ENCODE assay signal across 30 cellular contexts in genomic region chr2:29226375-29226774, GRCh38.
"Had no signal": no experiment of that assay in that cellular context is flagged by ENCODE, and none has a peak within 500 bp of the region (broad histone marks: within the 10 kb centered on the region; RNA-seq: fewer than 3 reads in every experiment).

No MANE protein-coding gene starts in this region.

- H3K4me1 Mint-ChIP-seq: natural killer cell; stimulated activated memory B cell treated with anti-CD40 and anti-IgM and Interleukin-4, amounts not matched to agents 10 μg/mL and 1 μg/mL and 100 μg/mL, for 72 hours; stimulated activated naive CD8-positive, alpha-beta T cell treated with anti-CD3 and anti-CD28 coated beads, Interleukin-15, amount 100 ng/mL, for 72 hours had no signal

- H3K27ac ChIP-seq: ovary, parathyroid adenoma, psoas muscle, right lobe of liver, skin epidermis, spleen, suprapubic skin, testis, tibial artery, transverse colon, upper lobe of right lung, uterus had no signal

- H3K9me3 ChIP-seq: ovary, psoas muscle, right lobe of liver, spleen, suprapubic skin, testis, tibial artery, transverse colon, upper lobe of right lung, uterus had no signal

- H3K4me1 ChIP-seq: parathyroid adenoma, psoas muscle, right lobe of liver, testis, transverse colon, uterus had no signal

- H3K4me3 ChIP-seq: ovary, psoas muscle, right lobe of liver, skin epidermis, smooth muscle cell, spleen, suprapubic skin, testis, tibial artery, transverse colon, upper lobe of right lung, uterus had no signal

- H3K9me3 Mint-ChIP-seq: natural killer cell; nephron progenitor cell; neural crest cell; stimulated activated memory B cell treated with anti-CD40 and anti-IgM and Interleukin-4, amounts not matched to agents 10 μg/mL and 1 μg/mL and 100 μg/mL, for 72 hours; stimulated activated naive CD8-positive, alpha-beta T cell treated with anti-CD3 and anti-CD28 coated beads, Interleukin-15, amount 100 ng/mL, for 72 hours; type B pancreatic cell had no signal

- ATAC-seq: naive thymus-derived CD4-positive, alpha-beta T cell; natural killer cell; psoas muscle; right cardiac atrium; right lobe of liver; stimulated activated memory B cell treated with anti-CD40 and anti-IgM and Interleukin-4, amounts not matched to agents 10 μg/mL and 1 μg/mL and 100 μg/mL, for 72 hours; stimulated activated naive CD8-positive, alpha-beta T cell treated with anti-CD3 and anti-CD28 coated beads, Interleukin-15, amount 100 ng/mL, for 72 hours; stimulated activated naive CD8-positive, alpha-beta T cell treated with anti-CD3 and anti-CD28 coated beads, Interleukin-15, Interleukin-2, amounts not matched to agents 100 U/mL and 50 U/mL, for 24 hours; upper lobe of right lung had no signal

- DNase-seq: naive thymus-derived CD4-positive, alpha-beta T cell; natural killer cell; nephron progenitor cell; occipital lobe; right cardiac atrium; right lobe of liver; stimulated activated CD4-positive, alpha-beta T cell treated with anti-CD3 and anti-CD28 coated beads, Interleukin-12 subunit alpha, Interleukin-12 subunit beta, amount 100 ng/mL, for 4 hours; stimulated activated CD4-positive, alpha-beta T cell treated with anti-CD3 and anti-CD28 coated beads, Interleukin-1b, Interleukin-23, amount 100 ng/mL, for 48 hours; stimulated activated CD4-positive, alpha-beta T cell treated with anti-CD3 and anti-CD28 coated beads, Interleukin-4, amount 100 ng/mL, for 1 hour; stimulated activated CD4-positive, alpha-beta T cell treated with anti-CD3 and anti-CD28 coated beads, Interleukin-4, amount 100 ng/mL, for 4 hours; stimulated activated CD8-positive, alpha-beta memory T cell treated with anti-CD3 and anti-CD28 coated beads, Interleukin-4, amount 100 ng/mL, for 48 hours; stimulated activated naive CD4-positive, alpha-beta T cell; stimulated activated naive CD8-positive, alpha-beta T cell treated with anti-CD3 and anti-CD28 coated beads, Interleukin-15, amount 100 ng/mL, for 72 hours; stimulated activated naive CD8-positive, alpha-beta T cell treated with anti-CD3 and anti-CD28 coated beads, Interleukin-15, Interleukin-2, amounts not matched to agents 100 U/mL and 50 U/mL, for 24 hours; substantia nigra; testis; transverse colon; upper lobe of right lung; uterus had no signal

- H3K27ac Mint-ChIP-seq: naive thymus-derived CD4-positive, alpha-beta T cell; natural killer cell; stimulated activated memory B cell treated with anti-CD40 and anti-IgM and Interleukin-4, amounts not matched to agents 10 μg/mL and 1 μg/mL and 100 μg/mL, for 72 hours; stimulated activated naive CD8-positive, alpha-beta T cell treated with anti-CD3 and anti-CD28 coated beads, Interleukin-15, amount 100 ng/mL, for 72 hours; type B pancreatic cell had no signal

- H3K36me3 ChIP-seq: ovary, right lobe of liver, spleen, suprapubic skin, tibial artery, transverse colon, upper lobe of right lung, uterus had no signal

- H3K36me3 Mint-ChIP-seq: naive thymus-derived CD4-positive, alpha-beta T cell; natural killer cell; stimulated activated memory B cell treated with anti-CD40 and anti-IgM and Interleukin-4, amounts not matched to agents 10 μg/mL and 1 μg/mL and 100 μg/mL, for 72 hours had no signal

- H3K27me3 ChIP-seq: ovary, right lobe of liver, testis, upper lobe of right lung, uterus had no signal

- H3K4me3 Mint-ChIP-seq: naive thymus-derived CD4-positive, alpha-beta T cell; natural killer cell; nephron progenitor cell; neural crest cell; stimulated activated memory B cell treated with anti-CD40 and anti-IgM and Interleukin-4, amounts not matched to agents 10 μg/mL and 1 μg/mL and 100 μg/mL, for 72 hours; stimulated activated naive CD8-positive, alpha-beta T cell treated with anti-CD3 and anti-CD28 coated beads, Interleukin-15, amount 100 ng/mL, for 72 hours; type B pancreatic cell had no signal
